Comparison of ENCODE assay signal across 2 cellular contexts in the genomic region with DNA sequence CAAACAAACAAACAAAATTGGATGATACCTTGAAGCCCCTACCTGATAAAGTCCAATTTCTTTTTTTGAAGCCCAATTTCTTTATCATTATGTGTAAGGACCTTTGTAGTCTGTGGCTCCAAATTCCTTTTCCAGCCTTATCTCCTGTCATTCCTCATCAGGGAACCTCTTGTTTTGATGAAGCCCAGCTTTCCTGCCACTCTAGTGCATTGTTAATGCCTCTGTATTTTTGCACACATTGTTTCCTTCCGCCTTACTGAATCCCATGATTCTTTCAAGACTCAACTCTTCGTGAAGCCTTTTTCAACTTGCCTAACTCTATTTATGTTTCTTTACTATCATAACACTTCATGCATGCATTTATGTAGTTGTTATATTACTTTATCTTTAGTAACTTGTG.
TF ChIP-seq lines count a peak whose summit lies in the region.

No MANE protein-coding gene starts in this region.

TF ChIP-seq in K562, 482 proteins besides CTCF, POLR2A, EP300 and RAD21:
- TF ChIP-seq HDGF (IDR thresholded peaks at IDR 0.05) (no peak), GABPA (tag; conservative IDR thresholded peaks at IDR 0.05; ENCODE audit: low read depth) (no peak), PBX2 (CRISPR knock-in tag; IDR thresholded peaks at IDR 0.05; ENCODE audit: low read depth) (no peak), PBX2 (tag; conservative IDR thresholded peaks at IDR 0.05; ENCODE audit: low read depth) (no peak)
- TF ChIP-seq, protein P1, sequence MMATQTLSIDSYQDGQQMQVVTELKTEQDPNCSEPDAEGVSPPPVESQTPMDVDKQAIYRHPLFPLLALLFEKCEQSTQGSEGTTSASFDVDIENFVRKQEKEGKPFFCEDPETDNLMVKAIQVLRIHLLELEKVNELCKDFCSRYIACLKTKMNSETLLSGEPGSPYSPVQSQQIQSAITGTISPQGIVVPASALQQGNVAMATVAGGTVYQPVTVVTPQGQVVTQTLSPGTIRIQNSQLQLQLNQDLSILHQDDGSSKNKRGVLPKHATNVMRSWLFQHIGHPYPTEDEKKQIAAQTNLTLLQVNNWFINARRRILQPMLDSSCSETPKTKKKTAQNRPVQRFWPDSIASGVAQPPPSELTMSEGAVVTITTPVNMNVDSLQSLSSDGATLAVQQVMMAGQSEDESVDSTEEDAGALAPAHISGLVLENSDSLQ (IDR thresholded peaks at IDR 0.05): 0 out of 2 replicates have a peak, but pooled peaks have one; percentile 5

TF ChIP-seq in GM23338, 12 proteins besides CTCF, POLR2A, EP300 and RAD21:
- TF ChIP-seq STAT1 (IDR thresholded peaks at IDR 0.05; ENCODE audit: unreplicated experiment) (no peak), EZH2 (IDR thresholded peaks at IDR 0.05; ENCODE audit: low read depth, unreplicated experiment) (no peak), EZH2phosphoT487 (IDR thresholded peaks at IDR 0.05; ENCODE audit: unreplicated experiment) (no peak), ETS1 (IDR thresholded peaks at IDR 0.05) (no peak), ZNF331 (CRISPR knock-in tag; IDR thresholded peaks at IDR 0.05; ENCODE audit: low read depth) (no peak), JUNB (IDR thresholded peaks at IDR 0.05; ENCODE audit: unreplicated experiment) (no peak), NANOG (IDR thresholded peaks at IDR 0.05; ENCODE audit: borderline replicate concordance) (no peak), ZNF114 (CRISPR knock-in tag; IDR thresholded peaks at IDR 0.05) (no peak), CREB1 (CRISPR knock-in tag; IDR thresholded peaks at IDR 0.05; ENCODE audit: low read depth) (no peak), POLR2AphosphoS5 (IDR thresholded peaks at IDR 0.05; ENCODE audit: low read depth) (no peak)
- TF ChIP-seq, protein P2, sequence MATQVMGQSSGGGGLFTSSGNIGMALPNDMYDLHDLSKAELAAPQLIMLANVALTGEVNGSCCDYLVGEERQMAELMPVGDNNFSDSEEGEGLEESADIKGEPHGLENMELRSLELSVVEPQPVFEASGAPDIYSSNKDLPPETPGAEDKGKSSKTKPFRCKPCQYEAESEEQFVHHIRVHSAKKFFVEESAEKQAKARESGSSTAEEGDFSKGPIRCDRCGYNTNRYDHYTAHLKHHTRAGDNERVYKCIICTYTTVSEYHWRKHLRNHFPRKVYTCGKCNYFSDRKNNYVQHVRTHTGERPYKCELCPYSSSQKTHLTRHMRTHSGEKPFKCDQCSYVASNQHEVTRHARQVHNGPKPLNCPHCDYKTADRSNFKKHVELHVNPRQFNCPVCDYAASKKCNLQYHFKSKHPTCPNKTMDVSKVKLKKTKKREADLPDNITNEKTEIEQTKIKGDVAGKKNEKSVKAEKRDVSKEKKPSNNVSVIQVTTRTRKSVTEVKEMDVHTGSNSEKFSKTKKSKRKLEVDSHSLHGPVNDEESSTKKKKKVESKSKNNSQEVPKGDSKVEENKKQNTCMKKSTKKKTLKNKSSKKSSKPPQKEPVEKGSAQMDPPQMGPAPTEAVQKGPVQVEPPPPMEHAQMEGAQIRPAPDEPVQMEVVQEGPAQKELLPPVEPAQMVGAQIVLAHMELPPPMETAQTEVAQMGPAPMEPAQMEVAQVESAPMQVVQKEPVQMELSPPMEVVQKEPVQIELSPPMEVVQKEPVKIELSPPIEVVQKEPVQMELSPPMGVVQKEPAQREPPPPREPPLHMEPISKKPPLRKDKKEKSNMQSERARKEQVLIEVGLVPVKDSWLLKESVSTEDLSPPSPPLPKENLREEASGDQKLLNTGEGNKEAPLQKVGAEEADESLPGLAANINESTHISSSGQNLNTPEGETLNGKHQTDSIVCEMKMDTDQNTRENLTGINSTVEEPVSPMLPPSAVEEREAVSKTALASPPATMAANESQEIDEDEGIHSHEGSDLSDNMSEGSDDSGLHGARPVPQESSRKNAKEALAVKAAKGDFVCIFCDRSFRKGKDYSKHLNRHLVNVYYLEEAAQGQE (IDR thresholded peaks at IDR 0.05; ENCODE audit: unreplicated experiment): no peak
- TF ChIP-seq, protein P3, sequence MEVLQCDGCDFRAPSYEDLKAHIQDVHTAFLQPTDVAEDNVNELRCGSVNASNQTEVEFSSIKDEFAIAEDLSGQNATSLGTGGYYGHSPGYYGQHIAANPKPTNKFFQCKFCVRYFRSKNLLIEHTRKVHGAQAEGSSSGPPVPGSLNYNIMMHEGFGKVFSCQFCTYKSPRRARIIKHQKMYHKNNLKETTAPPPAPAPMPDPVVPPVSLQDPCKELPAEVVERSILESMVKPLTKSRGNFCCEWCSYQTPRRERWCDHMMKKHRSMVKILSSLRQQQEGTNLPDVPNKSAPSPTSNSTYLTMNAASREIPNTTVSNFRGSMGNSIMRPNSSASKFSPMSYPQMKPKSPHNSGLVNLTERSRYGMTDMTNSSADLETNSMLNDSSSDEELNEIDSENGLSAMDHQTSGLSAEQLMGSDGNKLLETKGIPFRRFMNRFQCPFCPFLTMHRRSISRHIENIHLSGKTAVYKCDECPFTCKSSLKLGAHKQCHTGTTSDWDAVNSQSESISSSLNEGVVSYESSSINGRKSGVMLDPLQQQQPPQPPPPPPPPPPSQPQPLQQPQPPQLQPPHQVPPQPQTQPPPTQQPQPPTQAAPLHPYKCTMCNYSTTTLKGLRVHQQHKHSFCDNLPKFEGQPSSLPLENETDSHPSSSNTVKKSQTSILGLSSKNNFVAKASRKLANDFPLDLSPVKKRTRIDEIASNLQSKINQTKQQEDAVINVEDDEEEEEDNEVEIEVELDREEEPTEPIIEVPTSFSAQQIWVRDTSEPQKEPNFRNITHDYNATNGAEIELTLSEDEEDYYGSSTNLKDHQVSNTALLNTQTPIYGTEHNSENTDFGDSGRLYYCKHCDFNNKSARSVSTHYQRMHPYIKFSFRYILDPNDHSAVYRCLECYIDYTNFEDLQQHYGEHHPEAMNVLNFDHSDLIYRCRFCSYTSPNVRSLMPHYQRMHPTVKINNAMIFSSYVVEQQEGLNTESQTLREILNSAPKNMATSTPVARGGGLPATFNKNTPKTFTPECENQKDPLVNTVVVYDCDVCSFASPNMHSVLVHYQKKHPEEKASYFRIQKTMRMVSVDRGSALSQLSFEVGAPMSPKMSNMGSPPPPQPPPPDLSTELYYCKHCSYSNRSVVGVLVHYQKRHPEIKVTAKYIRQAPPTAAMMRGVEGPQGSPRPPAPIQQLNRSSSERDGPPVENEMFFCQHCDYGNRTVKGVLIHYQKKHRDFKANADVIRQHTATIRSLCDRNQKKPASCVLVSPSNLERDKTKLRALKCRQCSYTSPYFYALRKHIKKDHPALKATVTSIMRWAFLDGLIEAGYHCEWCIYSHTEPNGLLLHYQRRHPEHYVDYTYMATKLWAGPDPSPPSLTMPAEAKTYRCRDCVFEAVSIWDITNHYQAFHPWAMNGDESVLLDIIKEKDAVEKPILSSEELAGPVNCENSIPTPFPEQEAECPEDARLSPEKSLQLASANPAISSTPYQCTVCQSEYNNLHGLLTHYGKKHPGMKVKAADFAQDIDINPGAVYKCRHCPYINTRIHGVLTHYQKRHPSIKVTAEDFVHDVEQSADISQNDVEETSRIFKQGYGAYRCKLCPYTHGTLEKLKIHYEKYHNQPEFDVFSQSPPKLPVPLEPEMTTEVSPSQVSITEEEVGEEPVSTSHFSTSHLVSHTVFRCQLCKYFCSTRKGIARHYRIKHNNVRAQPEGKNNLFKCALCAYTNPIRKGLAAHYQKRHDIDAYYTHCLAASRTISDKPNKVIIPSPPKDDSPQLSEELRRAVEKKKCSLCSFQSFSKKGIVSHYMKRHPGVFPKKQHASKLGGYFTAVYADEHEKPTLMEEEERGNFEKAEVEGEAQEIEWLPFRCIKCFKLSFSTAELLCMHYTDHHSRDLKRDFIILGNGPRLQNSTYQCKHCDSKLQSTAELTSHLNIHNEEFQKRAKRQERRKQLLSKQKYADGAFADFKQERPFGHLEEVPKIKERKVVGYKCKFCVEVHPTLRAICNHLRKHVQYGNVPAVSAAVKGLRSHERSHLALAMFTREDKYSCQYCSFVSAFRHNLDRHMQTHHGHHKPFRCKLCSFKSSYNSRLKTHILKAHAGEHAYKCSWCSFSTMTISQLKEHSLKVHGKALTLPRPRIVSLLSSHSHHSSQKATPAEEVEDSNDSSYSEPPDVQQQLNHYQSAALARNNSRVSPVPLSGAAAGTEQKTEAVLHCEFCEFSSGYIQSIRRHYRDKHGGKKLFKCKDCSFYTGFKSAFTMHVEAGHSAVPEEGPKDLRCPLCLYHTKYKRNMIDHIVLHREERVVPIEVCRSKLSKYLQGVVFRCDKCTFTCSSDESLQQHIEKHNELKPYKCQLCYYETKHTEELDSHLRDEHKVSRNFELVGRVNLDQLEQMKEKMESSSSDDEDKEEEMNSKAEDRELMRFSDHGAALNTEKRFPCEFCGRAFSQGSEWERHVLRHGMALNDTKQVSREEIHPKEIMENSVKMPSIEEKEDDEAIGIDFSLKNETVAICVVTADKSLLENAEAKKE (CRISPR knock-in tag; IDR thresholded peaks at IDR 0.05): no peak
